ENCODE assay signal across 1 cellular context in genomic region chr16:88662843-88663606, GRCh38.
TF ChIP-seq lines count a peak whose summit lies in the region.

Gene MVD, minus strand, starts transcription at chr16:88663091. Its CDS starts 11 bp downstream, at chr16:88663080.

TF ChIP-seq in GM12878, 131 proteins besides CTCF, POLR2A, EP300 and RAD21 (continued from another document and continues in another):
- TF ChIP-seq ZNF687 (IDR thresholded peaks at IDR 0.05) (peak; percentile 33; the same call in 1 of the 2 replicates), NBN (IDR thresholded peaks at IDR 0.05) (peak; percentile 48), TCF3 (IDR thresholded peaks at IDR 0.05; ENCODE audit: borderline replicate concordance, insufficient read depth, low read depth, low read length) (peak; percentile 37; the same call in 1 of the 2 replicates), HDGF (IDR thresholded peaks at IDR 0.05) (peak; percentile 90), ZBTB11 (CRISPR knock-in tag; IDR thresholded peaks at IDR 0.05) (no peak), BCL11A (IDR thresholded peaks at IDR 0.05; ENCODE audit: low read depth, low read length) (no peak), EED (IDR thresholded peaks at IDR 0.05; ENCODE audit: low read depth) (no peak), ZBTB40 (IDR thresholded peaks at IDR 0.05; ENCODE audit: borderline replicate concordance) (no peak), NFIC (IDR thresholded peaks at IDR 0.05; ENCODE audit: low read depth, low read length) (no peak), TARDBP (IDR thresholded peaks at IDR 0.05; ENCODE audit: borderline replicate concordance) (no peak), MAX (IDR thresholded peaks at IDR 0.05; ENCODE audit: low read depth, low read length) (peak; percentile 37; the same call in 1 of the 2 replicates), HCFC1 (IDR thresholded peaks at IDR 0.05; ENCODE audit: low read length) (peak; percentile 39; the same call in 1 of the 2 replicates), NR2F1 (conservative IDR thresholded peaks at IDR 0.05) (peak; percentile 91), ELK1 (IDR thresholded peaks at IDR 0.05; ENCODE audit: low read depth, low read length) (no peak), ZNF592 (IDR thresholded peaks at IDR 0.05) (no peak), BCLAF1 (IDR thresholded peaks at IDR 0.05) (no peak), CUX1 (IDR thresholded peaks at IDR 0.05; ENCODE audit: insufficient replicate concordance, low read depth, low read length) (no peak), PKNOX1 (IDR thresholded peaks at IDR 0.05) (peak; percentile 41; the same call in 1 of the 2 replicates), STAT1 (conservative IDR thresholded peaks at IDR 0.05) (no peak), YBX1 (IDR thresholded peaks at IDR 0.05) (no peak), IKZF2 (IDR thresholded peaks at IDR 0.05) (no peak), ZNF217 (IDR thresholded peaks at IDR 0.05) (0 out of 2 replicates have a peak, but pooled peaks have one; percentile 43)
